1 cellular context compared by ENCODE assay signal in genomic region chr6:36603222-36604089, GRCh38.
TF ChIP-seq lines count a peak whose summit lies in the region.

No MANE protein-coding gene starts in this region.

TF ChIP-seq in GM12878, 131 proteins besides CTCF, POLR2A, EP300 and RAD21:
- TF ChIP-seq MYB (IDR thresholded peaks at IDR 0.05; ENCODE audit: borderline replicate concordance, low read depth, low read length) (no peak), YBX1 (IDR thresholded peaks at IDR 0.05) (no peak), POLR2AphosphoS5 (IDR thresholded peaks at IDR 0.05; ENCODE audit: low read length) (peak; percentile 51; the same call in 1 of the 2 replicates), SUZ12 (IDR thresholded peaks at IDR 0.05; ENCODE audit: unreplicated experiment) (no peak), EZH2 (IDR thresholded peaks at IDR 0.05; ENCODE audit: borderline replicate concordance, control insufficient read depth, low read depth, low read length) (no peak), CUX1 (IDR thresholded peaks at IDR 0.05; ENCODE audit: insufficient replicate concordance, low read depth, low read length) (no peak), IRF4 (IDR thresholded peaks at IDR 0.05; ENCODE audit: low read depth, low read length) (no peak), TCF3 (IDR thresholded peaks at IDR 0.05; ENCODE audit: borderline replicate concordance, insufficient read depth, low read depth, low read length) (no peak), ATF2 (IDR thresholded peaks at IDR 0.05; ENCODE audit: low read length) (peak; percentile 13; the same call in 1 of the 2 replicates), ATF3 (IDR thresholded peaks at IDR 0.05; ENCODE audit: borderline replicate concordance, extremely low read depth, low read depth, low read length) (no peak), NFYA (IDR thresholded peaks at IDR 0.05; ENCODE audit: borderline replicate concordance, low read depth, low read length) (no peak), ZBTB33 (IDR thresholded peaks at IDR 0.05) (no peak), ZSCAN29 (IDR thresholded peaks at IDR 0.05) (no peak), FOXM1 (IDR thresholded peaks at IDR 0.05; ENCODE audit: low read depth, low read length) (0 out of 2 replicates have a peak, but pooled peaks have one; percentile 30), RCOR1 (conservative IDR thresholded peaks at IDR 0.05; ENCODE audit: low read depth, low read length) (no peak), FOXK2 (IDR thresholded peaks at IDR 0.05) (no peak), ASH2L (IDR thresholded peaks at IDR 0.05; ENCODE audit: borderline replicate concordance, low read depth) (no peak), POLR2AphosphoS2 (IDR thresholded peaks at IDR 0.05; ENCODE audit: low read depth, low read length) (no peak; the same call in 1 of the 2 replicates), SMARCA5 (IDR thresholded peaks at IDR 0.05) (no peak), BCLAF1 (IDR thresholded peaks at IDR 0.05) (no peak)
